In the genomic region with DNA sequence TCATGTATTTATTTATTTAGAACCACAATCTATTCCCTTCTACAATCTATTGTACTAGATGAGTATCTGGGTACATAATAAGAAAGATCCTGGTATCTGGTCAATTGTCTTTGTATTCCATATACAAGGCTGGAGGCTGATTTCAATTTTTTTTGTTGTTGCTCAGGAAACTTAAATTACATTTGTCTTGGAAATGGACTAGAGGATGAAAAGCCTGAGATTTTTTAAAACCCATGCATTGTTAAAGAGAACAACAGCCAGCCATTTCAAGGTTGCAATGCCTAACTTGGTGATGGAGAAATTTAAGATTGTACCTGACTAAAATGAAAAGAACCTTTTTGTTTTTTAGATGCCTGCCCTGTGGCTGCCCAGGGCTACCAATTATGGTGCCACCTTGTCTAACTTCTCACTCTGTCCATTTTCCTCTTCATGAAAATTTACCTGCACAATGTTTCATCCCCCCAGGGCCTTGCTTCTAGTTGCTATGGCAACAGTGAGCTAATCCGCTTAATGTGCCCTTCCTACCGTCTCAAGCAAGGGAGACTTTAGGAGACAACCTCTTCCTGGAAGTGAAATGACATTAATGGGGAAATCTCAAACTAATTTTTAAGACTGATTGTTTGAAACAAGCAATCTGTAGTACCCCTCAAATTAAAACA, we compare ENCODE assay signal across 15 cellular contexts.
"Had no signal": no experiment of that assay in that cellular context is flagged by ENCODE, and none has a peak within 500 bp of the region (broad histone marks: within the 10 kb centered on the region; RNA-seq: fewer than 3 reads in every experiment).

No MANE protein-coding gene starts in this region.

- ATAC-seq: activated CD4-positive, alpha-beta T cell treated with anti-CD3 and anti-CD28 coated beads for 36 hours; activated CD8-positive, alpha-beta T cell treated with anti-CD3 and anti-CD28 coated beads for 36 hours; gastrocnemius medialis; left lung; natural killer cell treated with Interleukin-12 subunit alpha and Interleukin-12 subunit beta and Interleukin-15 and Interleukin-18, amount 100 ng/mL, for 72 hours had no signal

- H3K27ac ChIP-seq: ascending aorta, colonic mucosa, gastrocnemius medialis, left lung had no signal

- H3K9me3 ChIP-seq: ascending aorta, colonic mucosa, gastrocnemius medialis, left lung had no signal

- DNase-seq: activated CD4-positive, alpha-beta T cell treated with anti-CD3 and anti-CD28 coated beads for 36 hours; activated CD8-positive, alpha-beta memory T cell treated with anti-CD3 and anti-CD28 coated beads, Interleukin-2, amount 50 U/mL, for 4 hours; activated CD8-positive, alpha-beta T cell treated with anti-CD3 and anti-CD28 coated beads for 36 hours; activated naive CD4-positive, alpha-beta T cell; colonic mucosa; effector CD4-positive, alpha-beta T cell; gastrocnemius medialis; islet precursor cell; left lung; stimulated activated CD4-positive, alpha-beta T cell treated with anti-CD3 and anti-CD28 coated beads, Interleukin-2, amount 100 ng/mL, for 48 hours; stimulated activated naive CD4-positive, alpha-beta T cell treated with Interleukin-2 at 50 U/mL for 16 hours; T1000 had no signal

- H3K9me3 Mint-ChIP-seq: activated CD8-positive, alpha-beta T cell treated with anti-CD3 and anti-CD28 coated beads for 36 hours; activated T-helper 1 cell treated with anti-CD3 and anti-CD28 coated beads, Interleukin-12 subunit alpha, Interleukin-12 subunit beta, Interleukin-2, Interleukin-4 antibody, amounts not matched to agents 30 ng/mL and 10 ng/mL and 1 ng/mL, durations not matched to agents 14 hours and 24 hours and 36 hours had no signal

- H3K4me1 ChIP-seq: ascending aorta, colonic mucosa, gastrocnemius medialis, left lung had no signal

- H3K36me3 Mint-ChIP-seq: natural killer cell treated with Interleukin-12 subunit alpha and Interleukin-12 subunit beta and Interleukin-15 and Interleukin-18, amount 100 ng/mL, for 72 hours had no signal

- H3K36me3 ChIP-seq: ascending aorta, colonic mucosa, gastrocnemius medialis, left lung had no signal

- H3K27ac Mint-ChIP-seq: activated CD4-positive, alpha-beta T cell treated with anti-CD3 and anti-CD28 coated beads for 36 hours; activated CD8-positive, alpha-beta T cell treated with anti-CD3 and anti-CD28 coated beads for 36 hours; activated T-helper 1 cell treated with anti-CD3 and anti-CD28 coated beads, Interleukin-12 subunit alpha, Interleukin-12 subunit beta, Interleukin-2, Interleukin-4 antibody, amounts not matched to agents 30 ng/mL and 10 ng/mL and 1 ng/mL, durations not matched to agents 14 hours and 24 hours and 36 hours; natural killer cell treated with Interleukin-12 subunit alpha and Interleukin-12 subunit beta and Interleukin-15 and Interleukin-18, amount 100 ng/mL, for 72 hours had no signal

- H3K4me1 Mint-ChIP-seq: activated CD4-positive, alpha-beta T cell treated with anti-CD3 and anti-CD28 coated beads for 36 hours had no signal

- H3K4me3 ChIP-seq: ascending aorta, colonic mucosa, gastrocnemius medialis, left lung had no signal

- H3K4me3 Mint-ChIP-seq: activated CD4-positive, alpha-beta T cell treated with anti-CD3 and anti-CD28 coated beads for 36 hours; activated CD8-positive, alpha-beta T cell treated with anti-CD3 and anti-CD28 coated beads for 36 hours; activated T-helper 1 cell treated with anti-CD3 and anti-CD28 coated beads, Interleukin-12 subunit alpha, Interleukin-12 subunit beta, Interleukin-2, Interleukin-4 antibody, amounts not matched to agents 30 ng/mL and 10 ng/mL and 1 ng/mL, durations not matched to agents 14 hours and 24 hours and 36 hours; natural killer cell treated with Interleukin-12 subunit alpha and Interleukin-12 subunit beta and Interleukin-15 and Interleukin-18, amount 100 ng/mL, for 72 hours had no signal

- H3K27me3 ChIP-seq: ascending aorta, colonic mucosa, gastrocnemius medialis had no signal
